8 cellular contexts compared by ENCODE assay signal in genomic region chr12:3698218-3698974, GRCh38. TPM values are rescaled to one million over a fixed set of nuclear protein-coding genes. Genes with fewer than 3 reads are reported as not detected.
DNase-seq lines count a peak whose midpoint lies in the region.

No MANE protein-coding gene starts in this region.

- DNase-seq in DMS 273 treated with DMSO at 0.1 percent for 48 hours (lab: John Stamatoyannopoulos, UW) (peak; percentile 13), NCI-H187 treated with DMSO at 0.1 percent for 48 hours (lab: John Stamatoyannopoulos, UW) (peak; percentile 96), adipocyte (ENCODE audit: low read depth) (peak; percentile 88), NCI-H446 treated with DMSO at 0.1 percent for 48 hours (lab: John Stamatoyannopoulos, UW) (no peak), mesenteric fat pad (ENCODE audit: low spot score) (no peak), ureter (ENCODE audit: low spot score) (no peak)
- DNase-seq in stimulated activated CD8-positive, alpha-beta memory T cell treated with anti-CD3 and anti-CD28 coated beads, Interleukin-4, amount 100 ng/mL, for 48 hours: no peak

- H3K27ac ChIP-seq in muscle layer of duodenum (ENCODE audit: low read length): peak overlapping the region; percentile 26

- H3K4me1 ChIP-seq in adipocyte (ENCODE audit: control insufficient read depth, insufficient read depth, low read length) (peaks cover 30% of the 10 kb centered on the region), muscle layer of duodenum (ENCODE audit: control insufficient read depth in 1 of 2, insufficient read depth in 2 of 2, low read length in 2 of 2) (no peaks in the 10 kb centered on the region)

- H3K36me3 ChIP-seq in adipocyte (ENCODE audit: control insufficient read depth, insufficient read depth, low read length, severe bottlenecking) (no peaks in the 10 kb centered on the region), muscle layer of duodenum (ENCODE audit: control insufficient read depth in 1 of 2, insufficient read depth in 2 of 2, low read length in 2 of 2) (peaks cover 0 to 2% of the 10 kb centered on the region in 2 donors)

- H3K9me3 ChIP-seq in adipocyte (ENCODE audit: control insufficient read depth, low read length) (no peaks in the 10 kb centered on the region), muscle layer of duodenum (ENCODE audit: control insufficient read depth in 1 of 2, low read length in 2 of 2) (no peaks in the 10 kb centered on the region)

- H3K4me3 ChIP-seq in adipocyte (ENCODE audit: low read length): no peak overlapping the region
- H3K4me3 ChIP-seq in muscle layer of duodenum (ENCODE audit: low read depth in 1 of 2, low read length in 2 of 2): no peak overlapping the region

- no peaks in the 10 kb centered on the region for H3K27me3 ChIP-seq in adipocyte (replicated peaks; ENCODE audit: control insufficient read depth, insufficient read depth, low read length)
- no peaks in the 10 kb centered on the region for H3K27me3 ChIP-seq in muscle layer of duodenum (ENCODE audit: low read depth, low read length)

- H3K9ac ChIP-seq in adipocyte (ENCODE audit: low read length): peak overlapping the region; percentile 49

RNA-seq across cellular contexts. Expression of gene CRACR2A, which starts 54.5 kb away (rescaled TPM):
- total RNA-seq in mesenteric fat pad (4.7 TPM), ureter (27.3 TPM)

Comparison
In these comparisons a context has a peak if more than half of its experiments do, and no peak if none do; other contexts are left out.
1. DNase-seq: peak in DMS 273 treated with DMSO at 0.1 percent for 48 hours (single experiment), NCI-H187 treated with DMSO at 0.1 percent for 48 hours (single experiment) and adipocyte (single experiment); none in NCI-H446 treated with DMSO at 0.1 percent for 48 hours (single experiment), stimulated activated CD8-positive, alpha-beta memory T cell treated with anti-CD3 and anti-CD28 coated beads, Interleukin-4, amount 100 ng/mL, for 48 hours (single experiment), mesenteric fat pad (single experiment) and ureter (single experiment).